ENCODE assay signal across 1 cellular context in the genomic region with DNA sequence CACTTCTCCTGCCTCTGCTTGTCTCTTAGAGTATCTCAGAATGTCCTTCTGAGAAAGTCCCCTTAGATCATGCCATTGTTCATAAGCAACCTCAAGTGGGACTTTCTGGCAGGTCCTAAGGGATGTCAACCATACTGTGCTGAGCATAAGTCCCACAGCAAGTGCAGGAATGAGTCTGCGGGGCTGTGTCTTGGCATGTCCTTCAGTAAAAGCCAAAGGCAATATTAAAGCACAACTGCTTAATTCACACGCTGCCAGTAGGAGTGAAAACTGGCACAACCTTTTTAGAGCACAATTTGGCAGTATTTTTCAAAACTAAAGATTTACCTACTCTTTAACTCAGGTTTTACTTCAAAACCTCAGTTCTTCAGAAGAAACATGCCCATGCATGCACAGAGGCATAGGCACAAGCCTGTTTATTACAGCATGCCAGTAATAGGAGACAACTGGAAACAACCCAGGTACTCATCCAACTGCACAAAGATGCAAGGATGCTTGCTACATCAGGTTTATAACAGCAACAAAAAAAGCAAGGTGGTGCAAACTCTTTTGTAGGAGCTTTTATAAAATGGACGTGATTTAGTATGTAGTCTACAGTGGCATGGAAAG.
TF ChIP-seq lines count a peak whose summit lies in the region.

No MANE protein-coding gene starts in this region.

TF ChIP-seq in WTC11, 78 proteins besides CTCF, POLR2A, EP300 and RAD21 (continued from another document):
- TF ChIP-seq, protein P1, sequence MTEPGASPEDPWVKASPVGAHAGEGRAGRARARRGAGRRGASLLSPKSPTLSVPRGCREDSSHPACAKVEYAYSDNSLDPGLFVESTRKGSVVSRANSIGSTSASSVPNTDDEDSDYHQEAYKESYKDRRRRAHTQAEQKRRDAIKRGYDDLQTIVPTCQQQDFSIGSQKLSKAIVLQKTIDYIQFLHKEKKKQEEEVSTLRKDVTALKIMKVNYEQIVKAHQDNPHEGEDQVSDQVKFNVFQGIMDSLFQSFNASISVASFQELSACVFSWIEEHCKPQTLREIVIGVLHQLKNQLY (CRISPR knock-in tag; IDR thresholded peaks at IDR 0.05): no peak
- no peak for TF ChIP-seq ZNF396 (CRISPR knock-in tag; IDR thresholded peaks at IDR 0.05; ENCODE audit: borderline replicate concordance)
- TF ChIP-seq ZNF317 (CRISPR knock-in tag; IDR thresholded peaks at IDR 0.05; ENCODE audit: borderline replicate concordance, low read depth): no peak
- TF ChIP-seq ZNF423 (CRISPR knock-in tag; IDR thresholded peaks at IDR 0.05): no peak
- TF ChIP-seq ATF1 (CRISPR knock-in tag; IDR thresholded peaks at IDR 0.05): no peak
- TF ChIP-seq, protein P2, sequence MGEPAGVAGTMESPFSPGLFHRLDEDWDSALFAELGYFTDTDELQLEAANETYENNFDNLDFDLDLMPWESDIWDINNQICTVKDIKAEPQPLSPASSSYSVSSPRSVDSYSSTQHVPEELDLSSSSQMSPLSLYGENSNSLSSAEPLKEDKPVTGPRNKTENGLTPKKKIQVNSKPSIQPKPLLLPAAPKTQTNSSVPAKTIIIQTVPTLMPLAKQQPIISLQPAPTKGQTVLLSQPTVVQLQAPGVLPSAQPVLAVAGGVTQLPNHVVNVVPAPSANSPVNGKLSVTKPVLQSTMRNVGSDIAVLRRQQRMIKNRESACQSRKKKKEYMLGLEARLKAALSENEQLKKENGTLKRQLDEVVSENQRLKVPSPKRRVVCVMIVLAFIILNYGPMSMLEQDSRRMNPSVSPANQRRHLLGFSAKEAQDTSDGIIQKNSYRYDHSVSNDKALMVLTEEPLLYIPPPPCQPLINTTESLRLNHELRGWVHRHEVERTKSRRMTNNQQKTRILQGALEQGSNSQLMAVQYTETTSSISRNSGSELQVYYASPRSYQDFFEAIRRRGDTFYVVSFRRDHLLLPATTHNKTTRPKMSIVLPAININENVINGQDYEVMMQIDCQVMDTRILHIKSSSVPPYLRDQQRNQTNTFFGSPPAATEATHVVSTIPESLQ (CRISPR knock-in tag; IDR thresholded peaks at IDR 0.05): no peak
- TF ChIP-seq, protein P3, sequence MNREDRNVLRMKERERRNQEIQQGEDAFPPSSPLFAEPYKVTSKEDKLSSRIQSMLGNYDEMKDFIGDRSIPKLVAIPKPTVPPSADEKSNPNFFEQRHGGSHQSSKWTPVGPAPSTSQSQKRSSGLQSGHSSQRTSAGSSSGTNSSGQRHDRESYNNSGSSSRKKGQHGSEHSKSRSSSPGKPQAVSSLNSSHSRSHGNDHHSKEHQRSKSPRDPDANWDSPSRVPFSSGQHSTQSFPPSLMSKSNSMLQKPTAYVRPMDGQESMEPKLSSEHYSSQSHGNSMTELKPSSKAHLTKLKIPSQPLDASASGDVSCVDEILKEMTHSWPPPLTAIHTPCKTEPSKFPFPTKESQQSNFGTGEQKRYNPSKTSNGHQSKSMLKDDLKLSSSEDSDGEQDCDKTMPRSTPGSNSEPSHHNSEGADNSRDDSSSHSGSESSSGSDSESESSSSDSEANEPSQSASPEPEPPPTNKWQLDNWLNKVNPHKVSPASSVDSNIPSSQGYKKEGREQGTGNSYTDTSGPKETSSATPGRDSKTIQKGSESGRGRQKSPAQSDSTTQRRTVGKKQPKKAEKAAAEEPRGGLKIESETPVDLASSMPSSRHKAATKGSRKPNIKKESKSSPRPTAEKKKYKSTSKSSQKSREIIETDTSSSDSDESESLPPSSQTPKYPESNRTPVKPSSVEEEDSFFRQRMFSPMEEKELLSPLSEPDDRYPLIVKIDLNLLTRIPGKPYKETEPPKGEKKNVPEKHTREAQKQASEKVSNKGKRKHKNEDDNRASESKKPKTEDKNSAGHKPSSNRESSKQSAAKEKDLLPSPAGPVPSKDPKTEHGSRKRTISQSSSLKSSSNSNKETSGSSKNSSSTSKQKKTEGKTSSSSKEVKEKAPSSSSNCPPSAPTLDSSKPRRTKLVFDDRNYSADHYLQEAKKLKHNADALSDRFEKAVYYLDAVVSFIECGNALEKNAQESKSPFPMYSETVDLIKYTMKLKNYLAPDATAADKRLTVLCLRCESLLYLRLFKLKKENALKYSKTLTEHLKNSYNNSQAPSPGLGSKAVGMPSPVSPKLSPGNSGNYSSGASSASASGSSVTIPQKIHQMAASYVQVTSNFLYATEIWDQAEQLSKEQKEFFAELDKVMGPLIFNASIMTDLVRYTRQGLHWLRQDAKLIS (CRISPR knock-in tag; IDR thresholded peaks at IDR 0.05; ENCODE audit: borderline replicate concordance): no peak
- TF ChIP-seq EMX1 (CRISPR knock-in tag; IDR thresholded peaks at IDR 0.05): no peak
- TF ChIP-seq TCF7 (CRISPR knock-in tag; IDR thresholded peaks at IDR 0.05; ENCODE audit: low read depth): no peak
- no peak for TF ChIP-seq SMAD4 (CRISPR knock-in tag; IDR thresholded peaks at IDR 0.05)
- TF ChIP-seq, protein P4, sequence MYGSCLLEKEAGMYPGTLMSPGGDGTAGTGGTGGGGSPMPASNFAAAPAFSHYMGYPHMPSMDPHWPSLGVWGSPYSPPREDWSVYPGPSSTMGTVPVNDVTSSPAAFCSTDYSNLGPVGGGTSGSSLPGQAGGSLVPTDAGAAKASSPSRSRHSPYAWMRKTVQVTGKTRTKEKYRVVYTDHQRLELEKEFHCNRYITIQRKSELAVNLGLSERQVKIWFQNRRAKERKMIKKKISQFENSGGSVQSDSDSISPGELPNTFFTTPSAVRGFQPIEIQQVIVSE (CRISPR knock-in tag; IDR thresholded peaks at IDR 0.05; ENCODE audit: borderline replicate concordance): no peak
- no peak for TF ChIP-seq ZNF416 (CRISPR knock-in tag; IDR thresholded peaks at IDR 0.05)
- TF ChIP-seq FOXP1 (CRISPR knock-in tag; IDR thresholded peaks at IDR 0.05; ENCODE audit: borderline replicate concordance): no peak
TF ChIP-seq in WTC11: peak in this region for 0.
